In the genomic region with DNA sequence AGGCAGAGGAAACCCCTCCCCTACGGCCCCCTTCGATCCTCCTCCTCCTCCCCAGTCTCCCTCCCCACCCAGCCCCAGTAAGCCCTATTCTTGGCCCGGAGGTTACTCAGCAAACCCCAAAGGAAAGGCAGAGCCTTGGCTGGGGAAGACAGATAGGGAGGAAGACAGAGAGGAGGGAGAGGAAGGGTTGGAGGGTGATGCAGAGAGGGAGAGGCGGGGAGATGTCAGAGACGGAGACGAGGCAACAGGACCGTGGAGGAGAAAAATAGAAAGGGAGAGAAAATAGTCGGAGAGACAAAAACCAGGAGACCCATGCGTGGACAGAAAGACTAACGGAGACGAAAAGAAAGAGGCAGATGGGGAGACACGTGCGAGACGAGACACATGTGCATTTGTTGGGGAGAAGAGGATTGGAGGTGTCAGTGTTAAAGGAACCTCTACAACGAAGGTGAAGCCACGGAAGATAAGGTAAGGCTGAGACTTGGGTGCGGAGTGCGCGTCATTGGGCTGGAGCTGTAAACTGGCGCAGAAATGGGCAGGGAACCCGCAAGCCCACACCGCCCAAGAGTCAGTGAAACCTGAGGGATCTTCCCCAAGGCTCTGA, we compare ENCODE assay signal across 8 cellular contexts. TPM values are rescaled to one million over a fixed set of nuclear protein-coding genes. Genes with fewer than 3 reads are reported as not detected.
DNase-seq lines count a peak whose midpoint lies in the region; ATAC-seq and TF ChIP-seq lines count a peak whose summit lies in the region.

No MANE protein-coding gene starts in this region.

- peaks cover 30% of the 10 kb centered on the region for H3K36me3 Mint-ChIP-seq in MCF 10A (ENCODE audit: insufficient read depth, unreplicated experiment)

- H3K4me1 Mint-ChIP-seq in MCF 10A (ENCODE audit: insufficient read depth, unreplicated experiment), result peaks cover 24% of the 10 kb centered on the region

- peaks cover 31% of the 10 kb centered on the region for H3K27me3 ChIP-seq in HUES6 (ENCODE audit: control insufficient read depth, insufficient read depth, low read length)
- no peaks in the 10 kb centered on the region for H3K27me3 ChIP-seq in lung (ENCODE audit: control insufficient read depth, insufficient read depth)

- H3K27ac Mint-ChIP-seq in MCF 10A (ENCODE audit: low read depth, unreplicated experiment), result no peak overlapping the region

- peak overlapping the region; percentile 98 for H3K4me3 Mint-ChIP-seq in MCF 10A (ENCODE audit: unreplicated experiment)

- peak overlapping the region; percentile 95 for H3K4me3 ChIP-seq in HUES6 (ENCODE audit: low read depth, low read length)
- H3K4me3 ChIP-seq in lung, result peak overlapping the region; percentile 85

- TF ChIP-seq CTCF in MCF 10A (IDR thresholded peaks at IDR 0.05; ENCODE audit: unreplicated experiment) (no peak), lung (IDR thresholded peaks at IDR 0.05; ENCODE audit: control extremely low read depth, extremely low read depth) (no peak)

- no peaks in the 10 kb centered on the region for H3K9me3 Mint-ChIP-seq in MCF 10A (ENCODE audit: unreplicated experiment)

- BruUV-seq in MCF 10A (replicated peaks; lab: Mats Ljungman, UMichigan), result no TSS peak

- no peaks in the 10 kb centered on the region for H3K9me3 ChIP-seq in HUES6 (ENCODE audit: control insufficient read depth, insufficient read depth, low read depth, low read length)
- H3K9me3 ChIP-seq in lung (ENCODE audit: control insufficient read depth in 2 of 2, insufficient read depth in 1 of 2, low read length in 1 of 2), result peaks cover 0 to 2% of the 10 kb centered on the region in 2 donors

- POLR2A ChIA-PET in MCF 10A (lab: Yijun Ruan, JAX), result interaction anchor here (0.7 to 3.4 kb wide), 11 partner anchors 13 to 457 kb away, joined by 3 to 41 read pairs (median 9); a partner anchor contains a TSS

- 4 to 6% methylated on average over 22 of the region's 22 CpGs for WGBS in lung, 2 donors

- peak; percentile 87 for DNase-seq in GDM1 (lab: John Stamatoyannopoulos, UW)
- no peak for DNase-seq in MCF 10A (ENCODE audit: unreplicated experiment)
- no peak for DNase-seq in lung (ENCODE audit: low spot score)
- no peak for DNase-seq in posterior cingulate gyrus
- no peak for DNase-seq in NCI-H524 (lab: John Stamatoyannopoulos, UW)

- H3K27ac ChIP-seq in HUES6 (ENCODE audit: low read depth, low read length), result no peak overlapping the region
- H3K27ac ChIP-seq in lung (ENCODE audit: low read depth in 1 of 2, low read length in 1 of 2), result peak overlapping the region in 1 of 2 donors; percentile 57

- ATAC-seq in lung (ENCODE audit: insufficient read depth, low FRiP score), result no peak
- no peak for ATAC-seq in HG02571 (IDR thresholded peaks at IDR 0.05; ENCODE audit: unreplicated experiment)
- ATAC-seq in HG03039 (IDR thresholded peaks at IDR 0.05; ENCODE audit: unreplicated experiment), result no peak

- H3K4me1 ChIP-seq in HUES6 (ENCODE audit: control insufficient read depth, insufficient read depth, low read length), result peaks cover 10% of the 10 kb centered on the region
- peaks cover 0 to 14% of the 10 kb centered on the region in 2 donors for H3K4me1 ChIP-seq in lung (ENCODE audit: control insufficient read depth in 2 of 2, insufficient read depth in 2 of 2, low read length in 2 of 2)

- no peaks in the 10 kb centered on the region for H3K27me3 Mint-ChIP-seq in MCF 10A (ENCODE audit: insufficient read depth, unreplicated experiment)

- CTCF ChIA-PET in MCF 10A (lab: Yijun Ruan, JAX), result no interaction called here

- intact Hi-C loops in MCF 10A (cut with micrococcal nuclease), result loop anchor here (5.0 kb wide), 3 partner anchors 39 to 89 kb away; a partner anchor contains a TSS
- intact Hi-C loops in posterior cingulate gyrus (cut with DNase I), result no loop called here

- peak overlapping the region; percentile 84 for H3K9ac ChIP-seq in HUES6 (ENCODE audit: low read length)

- peaks cover 7% of the 10 kb centered on the region; the same call in 1 of the 2 replicates for H3K36me3 ChIP-seq in HUES6 (ENCODE audit: control insufficient read depth, insufficient read depth, low read length)
- peaks cover 0 to 2% of the 10 kb centered on the region in 2 donors for H3K36me3 ChIP-seq in lung (ENCODE audit: control insufficient read depth in 2 of 2, insufficient read depth in 2 of 2, low read length in 2 of 2)

RNA-seq across cellular contexts. Expression of a gene that starts 2.9 kb away (rescaled TPM):
- total RNA-seq in MCF 10A (2022) (27.8 and 33.7 TPM in 2 replicates), lung (10 to 100 TPM; 18.0 to 88.8 TPM)
- 10 to 100 TPM; 27.8 to 67.3 TPM for polyA plus RNA-seq in lung

RNA-seq across cellular contexts. Expression of a gene that starts 13.1 kb away (rescaled TPM):
- 5.5 and 5.7 TPM in 2 replicates for total RNA-seq in MCF 10A (2022)
- 10 to 100 TPM; 10.2 to 16.4 TPM for total RNA-seq in lung
- polyA plus RNA-seq in lung, result 10 to 100 TPM; 11.6 to 18.6 TPM

RNA-seq across cellular contexts. Expression of a gene that starts 25.5 kb away (rescaled TPM):
- total RNA-seq in MCF 10A (2022), result 6.1 and 8.3 TPM in 2 replicates
- total RNA-seq in lung, result 10 to 100 TPM; 13.6 to 16.0 TPM
- 10 to 100 TPM; 18.0 to 39.8 TPM for polyA plus RNA-seq in lung

RNA-seq across cellular contexts. Expression of a gene that starts 40.9 kb away (rescaled TPM):
- total RNA-seq in MCF 10A (2022), result 25.0 and 28.5 TPM in 2 replicates
- total RNA-seq in lung, result 10 to 100 TPM; 19.7 to 39.9 TPM
- 10 to 100 TPM; 13.2 to 22.2 TPM for polyA plus RNA-seq in lung

RNA-seq across cellular contexts. Expression of a gene that starts 46.3 kb away (rescaled TPM):
- total RNA-seq in MCF 10A (2022) (38.1 and 45.8 TPM in 2 replicates), lung (10 to 100 TPM in 1 of 2 donors, 1 to 10 TPM in 1; 6.3 to 21.6 TPM)
- polyA plus RNA-seq in lung, result 10 to 100 TPM; 32.6 to 34.4 TPM
